ENCODE assay signal across 15 cellular contexts in the genomic region with DNA sequence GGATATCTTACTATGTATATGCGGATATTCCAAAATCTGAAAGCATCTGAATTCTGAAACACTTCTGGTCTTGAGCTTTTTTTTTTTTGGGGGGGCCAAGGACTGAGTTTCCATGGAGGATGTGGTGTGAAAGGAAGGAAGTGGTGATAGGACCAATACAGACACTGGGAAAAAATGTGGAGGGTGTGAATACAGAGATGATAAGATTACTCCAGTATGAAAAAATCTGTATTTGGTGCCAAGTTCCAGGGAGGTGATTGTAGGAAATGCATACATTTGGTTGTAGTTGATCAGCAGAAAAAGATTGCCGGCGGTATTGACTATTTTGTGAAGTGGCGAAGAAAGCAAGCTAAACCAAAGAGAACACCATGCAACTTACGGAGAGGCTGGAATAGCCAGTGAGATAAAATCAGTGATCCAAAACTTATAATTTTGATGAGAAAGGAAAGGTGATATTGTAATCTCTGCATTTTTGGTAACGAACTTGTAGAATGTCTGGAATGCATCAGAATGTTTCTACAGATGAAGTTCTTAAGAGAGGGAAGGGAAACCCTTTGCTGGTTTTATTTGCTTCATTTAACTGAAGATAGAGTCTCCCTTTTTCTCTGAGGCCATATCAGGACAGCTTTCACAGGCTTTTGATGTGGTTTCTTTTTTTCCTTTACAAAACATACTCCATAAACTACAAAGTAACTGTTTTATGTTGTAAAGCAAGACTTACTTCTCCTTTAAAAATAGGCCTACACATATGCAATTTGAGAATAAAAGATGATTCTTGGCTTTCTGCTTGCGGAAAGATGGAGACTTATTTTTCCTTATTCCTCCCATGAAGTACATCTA. TPM values are rescaled to one million over a fixed set of nuclear protein-coding genes. Genes with fewer than 3 reads are reported as not detected.
DNase-seq lines count a peak whose midpoint lies in the region; ATAC-seq and TF ChIP-seq lines count a peak whose summit lies in the region.
"Had no signal": no experiment of that assay in that cellular context is flagged by ENCODE, and none has a peak within 500 bp of the region (broad histone marks: within the 10 kb centered on the region; RNA-seq: fewer than 3 reads in every experiment).

No MANE protein-coding gene starts in this region.

- no peak overlapping the region for H3K4me3 ChIP-seq in neutrophil (ENCODE audit: low read depth in 1 of 2, low read length in 1 of 2)
- no peak overlapping the region for H3K4me3 ChIP-seq in PC-3 (ENCODE audit: low read length)
- H3K4me3 ChIP-seq: uterus had no signal

- H3K79me2 ChIP-seq in PC-3 (ENCODE audit: low read length): peaks cover 38% of the 10 kb centered on the region

- no peaks in the 10 kb centered on the region for H3K9me3 Mint-ChIP-seq in activated CD4-positive, alpha-beta T cell treated with anti-CD3 and anti-CD28 coated beads, Interleukin-2, amount 10 ng/mL, durations not matched to agents 7 days and 5 days
- H3K9me3 Mint-ChIP-seq in chondrocyte (ENCODE audit: low read depth): no peaks in the 10 kb centered on the region
- H3K9me3 Mint-ChIP-seq: naive B cell had no signal

- H3K4me3 Mint-ChIP-seq in activated CD4-positive, alpha-beta T cell treated with anti-CD3 and anti-CD28 coated beads, Interleukin-2, amount 10 ng/mL, durations not matched to agents 7 days and 5 days: peak overlapping the region; percentile 43
- no peak overlapping the region for H3K4me3 Mint-ChIP-seq in chondrocyte (ENCODE audit: unreplicated experiment)

- H3K9me2 ChIP-seq in PC-3 (replicated peaks; ENCODE audit: low read length): no peaks in the 10 kb centered on the region

- H3K27me3 ChIP-seq in neutrophil: no peaks in the 10 kb centered on the region
- no peaks in the 10 kb centered on the region for H3K27me3 ChIP-seq in PC-3 (ENCODE audit: low read length)
- H3K27me3 ChIP-seq: uterus had no signal

- BruUV-seq in PC-3 (replicated peaks; lab: Mats Ljungman, UMichigan): no TSS peak

- ATAC-seq in PC-3: no peak

- H4K20me1 ChIP-seq in PC-3 (ENCODE audit: low read length): no peaks in the 10 kb centered on the region

- H3K9ac ChIP-seq in PC-3 (ENCODE audit: low read length): no peak overlapping the region

- H3K36me3 ChIP-seq in neutrophil: peaks cover 3% of the 10 kb centered on the region
- H3K36me3 ChIP-seq in PC-3 (ENCODE audit: low read depth, low read length): no peaks in the 10 kb centered on the region
- H3K36me3 ChIP-seq: uterus had no signal

- H3F3A ChIP-seq in PC-3 (ENCODE audit: low read length, unreplicated experiment): no peaks in the 10 kb centered on the region

- no peak for DNase-seq in activated CD4-positive, alpha-beta T cell treated with anti-CD3 and anti-CD28 coated beads, Interleukin-2, amount 10 ng/mL, durations not matched to agents 7 days and 5 days
- no peak for DNase-seq in activated CD4-positive, alpha-beta T cell treated with anti-CD3 and anti-CD28 coated beads, Interleukin-2, amount 50 U/mL, for 4 hours
- peak; percentile 12 for DNase-seq in M059J (ENCODE audit: low read depth)
- no peak for DNase-seq in chondrocyte (ENCODE audit: low spot score)
- no peak for DNase-seq in GM19240 (ENCODE audit: insufficient read length, low spot score)
- DNase-seq in NOMO-1 treated with dmso at 0.1 percent for 144 hours (lab: John Stamatoyannopoulos, UW; ENCODE audit: unreplicated experiment): no peak
- no peak for DNase-seq in PC-3
- DNase-seq: ACHN, GF-D8, MM.1S, naive B cell, NCI-H2171 treated with DMSO at 0.1 percent for 48 hours, uterus had no signal

- intact Hi-C loops in PC-3 (cut with micrococcal nuclease): no loop called here

- peaks cover 78% of the 10 kb centered on the region for H3K4me1 Mint-ChIP-seq in activated CD4-positive, alpha-beta T cell treated with anti-CD3 and anti-CD28 coated beads, Interleukin-2, amount 10 ng/mL, durations not matched to agents 7 days and 5 days
- H3K4me1 Mint-ChIP-seq in chondrocyte (ENCODE audit: low read depth): peaks cover 29% of the 10 kb centered on the region

- TF ChIP-seq CTCF in chondrocyte (IDR thresholded peaks at IDR 0.05) (no peak), neutrophil (IDR thresholded peaks at IDR 0.05) (no peak), PC-3 (conservative IDR thresholded peaks at IDR 0.05; ENCODE audit: low read depth, low read length) (no peak)

- POLR2A ChIA-PET in activated CD4-positive, alpha-beta T cell treated with anti-CD3 and anti-CD28 coated beads, Interleukin-2, amount 10 ng/mL, durations not matched to agents 7 days and 5 days (lab: Charles Lee): no interaction called here
- POLR2A ChIA-PET in PC-3 (lab: Charles Lee; ENCODE audit: unreplicated experiment): no interaction called here

- CTCF ChIA-PET in activated CD4-positive, alpha-beta T cell treated with anti-CD3 and anti-CD28 coated beads, Interleukin-2, amount 10 ng/mL, durations not matched to agents 7 days and 5 days (lab: Charles Lee): interaction anchor here (0.8 to 1.0 kb wide), 3 partner anchors 10 to 26 kb away, joined by 3 to 4 read pairs (median 3); no protein-coding TSS in a partner anchor
- CTCF ChIA-PET in PC-3 (lab: Charles Lee): no interaction called here

- peaks cover 71 to 74% of the 10 kb centered on the region in 2 experiments for H3K4me1 ChIP-seq in neutrophil (ENCODE audit: control insufficient read depth in 1 of 2, insufficient read depth in 1 of 2, low read depth in 1 of 2, low read length in 1 of 2)
- 0 out of 2 replicates have a peak, but pooled peaks cover 6% of the 10 kb centered on the region for H3K4me1 ChIP-seq in PC-3 (ENCODE audit: insufficient read depth, low read length)

- no peak overlapping the region for H3K4me2 ChIP-seq in PC-3 (ENCODE audit: low read length)

- no peaks in the 10 kb centered on the region for H3K27me3 Mint-ChIP-seq in activated CD4-positive, alpha-beta T cell treated with anti-CD3 and anti-CD28 coated beads, Interleukin-2, amount 10 ng/mL, durations not matched to agents 7 days and 5 days
- no peaks in the 10 kb centered on the region for H3K27me3 Mint-ChIP-seq in chondrocyte (ENCODE audit: low read depth)
- H3K27me3 Mint-ChIP-seq: naive B cell had no signal

- peaks cover 52% of the 10 kb centered on the region for H3K36me3 Mint-ChIP-seq in activated CD4-positive, alpha-beta T cell treated with anti-CD3 and anti-CD28 coated beads, Interleukin-2, amount 10 ng/mL, durations not matched to agents 7 days and 5 days (ENCODE audit: low read depth)
- H3K36me3 Mint-ChIP-seq in chondrocyte (ENCODE audit: low read depth): peaks cover 10% of the 10 kb centered on the region
- H3K36me3 Mint-ChIP-seq: naive B cell had no signal

- no peak overlapping the region for H2AFZ ChIP-seq in PC-3 (ENCODE audit: low read length)

- peak overlapping the region; percentile 92 for H3K27ac Mint-ChIP-seq in activated CD4-positive, alpha-beta T cell treated with anti-CD3 and anti-CD28 coated beads, Interleukin-2, amount 10 ng/mL, durations not matched to agents 7 days and 5 days
- H3K27ac Mint-ChIP-seq in chondrocyte (ENCODE audit: unreplicated experiment): peak overlapping the region; percentile 62

- peak overlapping the region; percentile 84 for H3K27ac ChIP-seq in neutrophil
- H3K27ac ChIP-seq in PC-3 (ENCODE audit: low read length): no peak overlapping the region
- H3K27ac ChIP-seq: uterus had no signal

- H3K9me3 ChIP-seq in neutrophil (no peaks in the 10 kb centered on the region), PC-3 (ENCODE audit: low read length) (no peaks in the 10 kb centered on the region)
- H3K9me3 ChIP-seq: uterus had no signal

RNA-seq across cellular contexts. Expression of a gene that starts 6.0 kb away (rescaled TPM):
- total RNA-seq in activated CD4-positive, alpha-beta T cell treated with anti-CD3 and anti-CD28 coated beads, Interleukin-2, amount 10 ng/mL, durations not matched to agents 7 days and 5 days: 10 to 100 TPM; 31.9 to 35.0 TPM
- 4.8 and 5.6 TPM in 2 replicates for total RNA-seq in M059J (2014; rRNA removed; shearing (Covaris generic))
- total RNA-seq in chondrocyte: 10.9 to 15.5 TPM (median 12.4 TPM) in 3 replicates
- 4.5 and 7.1 TPM in 2 replicates for total RNA-seq in PC-3 (2014; rRNA removed)

RNA-seq across cellular contexts. Expression of a gene that starts 13.2 kb away (rescaled TPM):
- 10 to 100 TPM; 44.6 to 47.1 TPM for total RNA-seq in activated CD4-positive, alpha-beta T cell treated with anti-CD3 and anti-CD28 coated beads, Interleukin-2, amount 10 ng/mL, durations not matched to agents 7 days and 5 days
- 71.8 and 75.5 TPM in 2 replicates for total RNA-seq in M059J (2014; rRNA removed; shearing (Covaris generic))
- total RNA-seq in chondrocyte: 39.0 to 45.7 TPM (median 40.6 TPM) in 3 replicates
- total RNA-seq in PC-3 (2014; rRNA removed): 21.9 and 30.2 TPM in 2 replicates

RNA-seq across cellular contexts. Expression of a gene that starts 36.5 kb away (rescaled TPM):
- not detected for total RNA-seq in activated CD4-positive, alpha-beta T cell treated with anti-CD3 and anti-CD28 coated beads, Interleukin-2, amount 10 ng/mL, durations not matched to agents 7 days and 5 days
- total RNA-seq in M059J (2014; rRNA removed; shearing (Covaris generic)): not detected in 2 replicates
- not detected in 3 replicates for total RNA-seq in chondrocyte
- total RNA-seq in PC-3 (2014; rRNA removed): not detected in 2 replicates
- total RNA-seq: T-helper 2 cell treated with Interferon-gamma antibody and Interleukin-4, amounts not matched to agents 100 ng/mL and 5 ng/mL, for 36 hours; uterus had no signal
